Comparison of ENCODE assay signal across 8 cellular contexts in the genomic region with DNA sequence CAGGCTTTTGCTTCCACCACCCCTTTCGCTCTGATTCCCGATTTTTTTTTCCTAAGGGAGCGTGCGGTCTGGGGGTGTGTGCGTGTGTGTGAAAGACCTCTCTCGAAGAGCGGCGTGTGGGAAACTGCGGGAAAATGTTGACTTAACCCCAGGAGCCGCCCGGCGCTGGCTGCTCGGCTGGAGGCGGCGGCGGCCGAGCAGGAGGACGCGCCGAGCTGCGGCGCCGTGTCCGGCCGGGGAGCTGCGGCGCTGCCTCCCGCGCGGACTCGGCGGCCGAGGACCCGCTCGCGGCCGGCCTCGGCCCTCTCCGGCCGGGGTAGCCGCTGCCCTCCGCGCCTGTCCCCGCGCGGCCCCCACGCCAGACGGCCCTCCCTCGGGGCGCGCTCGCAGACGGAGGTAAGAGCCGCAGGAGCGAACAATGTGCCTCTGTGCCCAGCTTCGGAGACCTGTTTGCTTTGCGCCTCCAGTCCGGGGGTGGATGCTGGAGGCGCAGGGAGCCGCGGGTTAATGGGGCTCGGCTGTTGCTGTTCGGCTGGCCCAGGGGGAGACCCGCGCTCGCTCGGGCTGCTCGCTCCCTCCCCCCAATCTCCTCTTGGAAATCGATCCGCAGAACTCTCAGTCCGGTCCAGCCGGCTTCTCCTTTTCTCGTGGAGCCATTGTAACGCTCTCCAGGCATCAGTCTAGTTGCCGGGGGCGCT. TPM values are rescaled to one million over a fixed set of nuclear protein-coding genes. Genes with fewer than 3 reads are reported as not detected.
A peak's percentile ranks its signal among the peaks of the same experiment; 100 is the strongest.
DNase-seq lines count a peak whose midpoint lies in the region; ATAC-seq and TF ChIP-seq lines count a peak whose summit lies in the region.

No MANE protein-coding gene starts in this region.

- TF ChIP-seq CTCF in WERI-Rb-1 (IDR thresholded peaks at IDR 0.05; ENCODE audit: low read depth, low read length): no peak
- TF ChIP-seq CTCF in heart left ventricle (IDR thresholded peaks at IDR 0.05): peak in 1 of 12 donors; percentile 10

- H3K27ac ChIP-seq in WERI-Rb-1 (peak overlapping the region; percentile 96), heart left ventricle (peak overlapping the region; percentile 96 to 98 (median 98))

- in situ Hi-C loops in ACHN (cut with HindIII; ENCODE audit: low pct_ligation_motif_present, low pct_unique_long_range_greater_than_20kb, low sequenced_read_pairs): no loop called here

- no peaks in the 10 kb centered on the region for H3K36me3 ChIP-seq in H7 (replicated peaks; ENCODE audit: control insufficient read depth, insufficient read depth, low read length)
- H3K36me3 ChIP-seq in WERI-Rb-1: peaks cover 23% of the 10 kb centered on the region
- no peaks in the 10 kb centered on the region for H3K36me3 ChIP-seq in heart left ventricle

- H3K9me3 ChIP-seq in WERI-Rb-1 (ENCODE audit: severe bottlenecking): no peaks in the 10 kb centered on the region
- no peaks in the 10 kb centered on the region for H3K9me3 ChIP-seq in heart left ventricle

- intact Hi-C loops in heart left ventricle (cut with DNase I): loop anchor here in 9 of 10 donors (2.0 to 10.0 kb wide), 12 partner anchors 115 to 497 kb away; no protein-coding TSS in a partner anchor

- WGBS in heart left ventricle, 4 donors: 0 to 1% (median 0%) methylated on average over 7 to 76 of the region's 76 CpGs

- H3K4me3 ChIP-seq in H7 (ENCODE audit: insufficient read depth, low read depth, low read length) (peak overlapping the region; percentile 89), WERI-Rb-1 (ENCODE audit: low read depth, low read length) (peak overlapping the region; percentile 98), heart left ventricle (peak overlapping the region; percentile 65 to 98 (median 92))

- peak; percentile 44 for DNase-seq in ACHN
- peak; percentile 57 for DNase-seq in H7
- peak; percentile 19 for DNase-seq in WERI-Rb-1
- peak; percentile 34 to 65 (median 42) for DNase-seq in heart left ventricle
- peak; percentile 32 for DNase-seq in renal cortical epithelial cell (ENCODE audit: low read depth)
- no peak for DNase-seq in effector CD8-positive, alpha-beta T cell (lab: John Stamatoyannopoulos, UW)
- no peak for DNase-seq in NK-92 treated with Interleukin-12 subunit alpha and Interleukin-12 subunit beta, amount 100 ng/mL, for 24 hours (lab: John Stamatoyannopoulos, UW)

- TF ChIP-seq POLR2A in heart left ventricle (IDR thresholded peaks at IDR 0.05): no peak

- peaks cover 0 to 38% (median 23%) of the 10 kb centered on the region in 12 donors for H3K4me1 ChIP-seq in heart left ventricle

- ATAC-seq in heart left ventricle: peak in 2 of 4 donors; percentile 14 to 44
- no peak for ATAC-seq in HG02588 (IDR thresholded peaks at IDR 0.05; ENCODE audit: unreplicated experiment)

- H3K27me3 ChIP-seq in H7 (ENCODE audit: control insufficient read depth, insufficient read depth, low read length) (peaks cover 4% of the 10 kb centered on the region; the same call in 1 of the 2 replicates), WERI-Rb-1 (ENCODE audit: insufficient read depth, low read depth, severe bottlenecking) (no peaks in the 10 kb centered on the region), heart left ventricle (peaks cover 0 to 25% (median 0%) of the 10 kb centered on the region in 9 donors)

RNA-seq across cellular contexts. Expression of gene ADGRL2, which starts 1.2 kb away (rescaled TPM):
- total RNA-seq in H7 (2014; rRNA removed; shearing (Covaris generic)): 94.0 and 112 TPM in 2 replicates
- total RNA-seq in heart left ventricle (10 to 100 TPM; 49.7 to 82.8 (median 58.4) TPM), renal cortical epithelial cell (41.2 and 117 TPM in 2 replicates)
- polyA plus RNA-seq in heart left ventricle: 10 to 100 TPM; 16.9 to 45.0 TPM

Comparison
In these comparisons a context has a peak if more than half of its experiments do, and no peak if none do; other contexts are left out.
1. DNase-seq: peak in ACHN (single experiment), H7 (single experiment), WERI-Rb-1 (single experiment), heart left ventricle (5 of 5) and renal cortical epithelial cell (single experiment); none in effector CD8-positive, alpha-beta T cell (single experiment) and NK-92 treated with Interleukin-12 subunit alpha and Interleukin-12 subunit beta, amount 100 ng/mL, for 24 hours (single experiment).
2. Peak in every context shown above with its lines, with median percentiles within 50 percentile points of each other: H3K4me3 ChIP-seq.